Comparison of ENCODE assay signal across 1 cellular context in the genomic region with DNA sequence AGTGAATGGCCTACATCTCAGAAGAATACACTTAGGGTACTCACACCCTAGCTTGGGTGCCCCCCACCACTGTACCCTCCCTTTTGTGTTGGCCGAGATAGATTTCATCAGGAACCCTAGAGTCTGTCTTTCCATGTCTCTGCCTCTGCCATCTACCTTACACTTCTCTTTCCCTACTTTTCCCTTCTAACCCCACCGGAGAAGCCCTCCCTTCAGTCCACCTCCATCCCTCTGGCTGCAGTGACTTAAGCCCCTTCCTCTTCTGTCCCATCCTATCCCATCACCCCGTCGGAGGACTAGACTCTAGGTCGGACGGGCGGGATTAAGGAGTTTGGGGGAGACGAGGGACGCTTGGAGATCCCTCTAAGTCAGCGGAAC.
TF ChIP-seq lines count a peak whose summit lies in the region.

No MANE protein-coding gene starts in this region.

TF ChIP-seq in endothelial cell of umbilical vein, 7 proteins besides CTCF, POLR2A, EP300 and RAD21:
- TF ChIP-seq POLR2AphosphoS5 (IDR thresholded peaks at IDR 0.05; ENCODE audit: insufficient read depth, low read depth, low read length) (no peak), GATA2 (IDR thresholded peaks at IDR 0.05; ENCODE audit: insufficient read depth, insufficient read length, low read depth, low read length) (no peak), FOS (IDR thresholded peaks at IDR 0.05; ENCODE audit: borderline replicate concordance, insufficient read depth, low read length) (no peak), MYC (IDR thresholded peaks at IDR 0.05; ENCODE audit: low read depth, low read length) (no peak), JUN (IDR thresholded peaks at IDR 0.05; ENCODE audit: borderline replicate concordance, insufficient read depth, insufficient read length, low read depth) (no peak), EZH2 (IDR thresholded peaks at IDR 0.05; ENCODE audit: borderline replicate concordance, low read depth, low read length, severe bottlenecking) (no peak)
- TF ChIP-seq, protein P1, sequence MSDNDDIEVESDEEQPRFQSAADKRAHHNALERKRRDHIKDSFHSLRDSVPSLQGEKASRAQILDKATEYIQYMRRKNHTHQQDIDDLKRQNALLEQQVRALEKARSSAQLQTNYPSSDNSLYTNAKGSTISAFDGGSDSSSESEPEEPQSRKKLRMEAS (IDR thresholded peaks at IDR 0.05; ENCODE audit: insufficient read depth, insufficient read length): no peak
